Comparison of ENCODE assay signal across 18 cellular contexts in the genomic region with DNA sequence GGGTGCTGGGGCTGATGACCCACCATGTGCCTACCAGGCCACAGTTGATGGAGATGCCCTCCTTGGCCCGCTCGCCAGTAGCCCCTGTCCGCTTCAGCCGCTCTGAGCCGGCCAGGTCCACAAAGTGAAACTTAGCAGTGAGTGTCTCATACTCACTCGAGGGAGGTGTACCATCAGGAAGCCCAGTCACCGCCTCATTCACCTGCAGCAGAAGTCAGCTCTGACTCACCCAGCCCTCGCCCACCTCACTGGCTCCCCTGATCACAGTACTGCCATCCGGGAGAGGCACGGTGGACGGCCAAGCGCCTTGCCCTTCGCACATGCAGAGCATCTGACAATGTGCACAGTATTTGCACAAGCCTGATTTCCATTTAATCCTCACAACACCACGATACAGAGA. TPM values are rescaled to one million over a fixed set of nuclear protein-coding genes. Genes with fewer than 3 reads are reported as not detected.
DNase-seq lines count a peak whose midpoint lies in the region; ATAC-seq and TF ChIP-seq lines count a peak whose summit lies in the region.
"Had no signal": no experiment of that assay in that cellular context is flagged by ENCODE, and none has a peak within 500 bp of the region (broad histone marks: within the 10 kb centered on the region; RNA-seq: fewer than 3 reads in every experiment).

No MANE protein-coding gene starts in this region.

- H3K4me1 ChIP-seq in foreskin keratinocyte (no peaks in the 10 kb centered on the region), thyroid gland (no peaks in the 10 kb centered on the region)

- DNase-seq in activated T-cell treated with anti-CD3 and anti-CD28 coated beads, Interleukin-2, amount 50 U/mL, for 72 hours: peak in 1 of 2 donors; percentile 12
- DNase-seq in activated T-cell treated with anti-CD3 and anti-CD28 coated beads, Interleukin-2, amount 50 U/mL, for 48 hours: no peak
- no peak for DNase-seq in activated CD8-positive, alpha-beta T cell treated with anti-CD3 and anti-CD28 coated beads, Interleukin-2, amount 10 ng/mL, durations not matched to agents 7 days and 5 days
- DNase-seq in foreskin keratinocyte (no peak), thyroid gland (no peak), DMS 273 treated with DMSO at 0.1 percent for 48 hours (lab: John Stamatoyannopoulos, UW) (no peak)
- DNase-seq in activated naive CD4-positive, alpha-beta T cell treated with anti-CD3 and anti-CD28 coated beads, Interleukin-2, amount 10 ng/mL, durations not matched to agents 7 days and 5 days: no peak
- DNase-seq: EL, GF-D8, H7, Karpas-422, NCI-H1694, NCI-H2081 treated with DMSO at 0.1 percent for 48 hours, NCI-H2171 treated with DMSO at 0.1 percent for 48 hours, NCI-H524 treated with DMSO at 0.1 percent for 48 hours, OCI-M1, Right ventricle myocardium superior had no signal

- no peaks in the 10 kb centered on the region for H3K36me3 ChIP-seq in thyroid gland

- intact Hi-C loops in thyroid gland (cut with DNase I): no loop called here

- no peak for TF ChIP-seq POLR2A in thyroid gland (IDR thresholded peaks at IDR 0.05)

- 93% methylated on average over 7 to 12 of the region's 14 CpGs for WGBS in thyroid gland, 2 donors

- peaks cover 1 to 11% of the 10 kb centered on the region in 2 donors for H3K36me3 Mint-ChIP-seq in activated T-cell treated with anti-CD3 and anti-CD28 coated beads, Interleukin-2, amount 50 U/mL, for 72 hours (ENCODE audit: insufficient read depth in 2 of 2)
- peaks cover 60% of the 10 kb centered on the region for H3K36me3 Mint-ChIP-seq in activated CD8-positive, alpha-beta T cell treated with anti-CD3 and anti-CD28 coated beads, Interleukin-2, amount 10 ng/mL, durations not matched to agents 7 days and 5 days (ENCODE audit: low read depth)
- H3K36me3 Mint-ChIP-seq in activated naive CD4-positive, alpha-beta T cell treated with anti-CD3 and anti-CD28 coated beads, Interleukin-2, amount 10 ng/mL, durations not matched to agents 7 days and 5 days: peaks cover 50% of the 10 kb centered on the region

- POLR2A ChIA-PET in activated CD8-positive, alpha-beta T cell treated with anti-CD3 and anti-CD28 coated beads, Interleukin-2, amount 10 ng/mL, durations not matched to agents 7 days and 5 days (lab: Charles Lee): no interaction called here

- H3K4me1 Mint-ChIP-seq in activated T-cell treated with anti-CD3 and anti-CD28 coated beads, Interleukin-2, amount 50 U/mL, for 72 hours (ENCODE audit: low read depth): peaks cover 26% of the 10 kb centered on the region
- peaks cover 10% of the 10 kb centered on the region for H3K4me1 Mint-ChIP-seq in activated CD8-positive, alpha-beta T cell treated with anti-CD3 and anti-CD28 coated beads, Interleukin-2, amount 10 ng/mL, durations not matched to agents 7 days and 5 days (ENCODE audit: low read depth)
- peaks cover 15% of the 10 kb centered on the region for H3K4me1 Mint-ChIP-seq in activated naive CD4-positive, alpha-beta T cell treated with anti-CD3 and anti-CD28 coated beads, Interleukin-2, amount 10 ng/mL, durations not matched to agents 7 days and 5 days

- H3K9me3 ChIP-seq in thyroid gland: no peaks in the 10 kb centered on the region

- peaks cover 2% of the 10 kb centered on the region for H3K27me3 ChIP-seq in foreskin keratinocyte
- H3K27me3 ChIP-seq in thyroid gland: no peaks in the 10 kb centered on the region

- H3K27ac ChIP-seq in foreskin keratinocyte (no peak overlapping the region), thyroid gland (no peak overlapping the region)

- H3K4me3 ChIP-seq in thyroid gland (replicated peaks in 1 of 3): no peak overlapping the region

- H3K4me3 Mint-ChIP-seq in activated T-cell treated with anti-CD3 and anti-CD28 coated beads, Interleukin-2, amount 50 U/mL, for 72 hours: no peak overlapping the region
- H3K4me3 Mint-ChIP-seq in activated CD8-positive, alpha-beta T cell treated with anti-CD3 and anti-CD28 coated beads, Interleukin-2, amount 10 ng/mL, durations not matched to agents 7 days and 5 days: no peak overlapping the region
- no peak overlapping the region for H3K4me3 Mint-ChIP-seq in activated naive CD4-positive, alpha-beta T cell treated with anti-CD3 and anti-CD28 coated beads, Interleukin-2, amount 10 ng/mL, durations not matched to agents 7 days and 5 days
- H3K4me3 Mint-ChIP-seq: CD14-positive monocyte had no signal

- no peaks in the 10 kb centered on the region for H3K9me3 Mint-ChIP-seq in activated T-cell treated with anti-CD3 and anti-CD28 coated beads, Interleukin-2, amount 50 U/mL, for 72 hours
- no peaks in the 10 kb centered on the region for H3K9me3 Mint-ChIP-seq in activated CD8-positive, alpha-beta T cell treated with anti-CD3 and anti-CD28 coated beads, Interleukin-2, amount 10 ng/mL, durations not matched to agents 7 days and 5 days (ENCODE audit: insufficient read depth)
- no peaks in the 10 kb centered on the region for H3K9me3 Mint-ChIP-seq in activated naive CD4-positive, alpha-beta T cell treated with anti-CD3 and anti-CD28 coated beads, Interleukin-2, amount 10 ng/mL, durations not matched to agents 7 days and 5 days
- H3K9me3 Mint-ChIP-seq: CD14-positive monocyte had no signal

- TF ChIP-seq CTCF in foreskin keratinocyte (conservative IDR thresholded peaks at IDR 0.05): no peak
- no peak for TF ChIP-seq CTCF in thyroid gland (IDR thresholded peaks at IDR 0.05)

- peak; percentile 25 to 43 for ATAC-seq in activated T-cell treated with anti-CD3 and anti-CD28 coated beads, Interleukin-2, amount 50 U/mL, for 72 hours (replicated peaks in 1 of 2)
- no peak for ATAC-seq in activated CD8-positive, alpha-beta T cell treated with anti-CD3 and anti-CD28 coated beads, Interleukin-2, amount 10 ng/mL, durations not matched to agents 7 days and 5 days
- ATAC-seq in foreskin keratinocyte: peak; percentile 57

- CTCF ChIA-PET in activated CD8-positive, alpha-beta T cell treated with anti-CD3 and anti-CD28 coated beads, Interleukin-2, amount 10 ng/mL, durations not matched to agents 7 days and 5 days (lab: Charles Lee): interaction anchor here (1.0 to 2.3 kb wide), 4 partner anchors 17 to 114 kb away, joined by 3 to 5 read pairs (median 4); no protein-coding TSS in a partner anchor
- CTCF ChIA-PET in activated naive CD4-positive, alpha-beta T cell treated with anti-CD3 and anti-CD28 coated beads, Interleukin-2, amount 10 ng/mL, durations not matched to agents 7 days and 5 days (lab: Charles Lee): interaction anchor here (0.8 to 1.6 kb wide), 2 partner anchors 15 to 23 kb away, joined by 3 read pairs; no protein-coding TSS in a partner anchor

- H3K27me3 Mint-ChIP-seq in activated T-cell treated with anti-CD3 and anti-CD28 coated beads, Interleukin-2, amount 50 U/mL, for 72 hours (ENCODE audit: low read depth): no peaks in the 10 kb centered on the region
- no peaks in the 10 kb centered on the region for H3K27me3 Mint-ChIP-seq in activated CD8-positive, alpha-beta T cell treated with anti-CD3 and anti-CD28 coated beads, Interleukin-2, amount 10 ng/mL, durations not matched to agents 7 days and 5 days (ENCODE audit: low read depth)
- no peaks in the 10 kb centered on the region for H3K27me3 Mint-ChIP-seq in activated naive CD4-positive, alpha-beta T cell treated with anti-CD3 and anti-CD28 coated beads, Interleukin-2, amount 10 ng/mL, durations not matched to agents 7 days and 5 days

- H3K27ac Mint-ChIP-seq in activated T-cell treated with anti-CD3 and anti-CD28 coated beads, Interleukin-2, amount 50 U/mL, for 72 hours: no peak overlapping the region
- peak overlapping the region; percentile 47 for H3K27ac Mint-ChIP-seq in activated CD8-positive, alpha-beta T cell treated with anti-CD3 and anti-CD28 coated beads, Interleukin-2, amount 10 ng/mL, durations not matched to agents 7 days and 5 days
- no peak overlapping the region for H3K27ac Mint-ChIP-seq in activated naive CD4-positive, alpha-beta T cell treated with anti-CD3 and anti-CD28 coated beads, Interleukin-2, amount 10 ng/mL, durations not matched to agents 7 days and 5 days
- H3K27ac Mint-ChIP-seq: CD14-positive monocyte had no signal

RNA-seq across cellular contexts. Expression of a gene that starts 18.8 kb away (rescaled TPM):
- total RNA-seq in activated T-cell treated with anti-CD3 and anti-CD28 coated beads, Interleukin-2, amount 50 U/mL, for 72 hours: 100 to 1,000 TPM in 1 of 2 donors, 10 to 100 TPM in 1; 91.7 to 101 TPM
- total RNA-seq in activated CD8-positive, alpha-beta T cell treated with anti-CD3 and anti-CD28 coated beads, Interleukin-2, amount 10 ng/mL, durations not matched to agents 7 days and 5 days: 100 to 1,000 TPM; 158 to 162 TPM
- total RNA-seq in foreskin keratinocyte: 0.63 and 1.1 TPM in 2 replicates
- 0.14 and 0.28 TPM in 2 replicates for polyA plus RNA-seq in foreskin keratinocyte
- total RNA-seq in thyroid gland: 1 to 10 TPM in 3 of 4 donors, under 1 TPM in 1; 0.89 to 1.5 (median 1.1) TPM

Comparison
In these comparisons a context has a peak if more than half of its experiments do, and no peak if none do; other contexts are left out.
1. RNA of a gene that starts 18.8 kb away (total RNA-seq): 158 to 162 TPM in activated CD8-positive, alpha-beta T cell treated with anti-CD3 and anti-CD28 coated beads, Interleukin-2, amount 10 ng/mL, durations not matched to agents 7 days and 5 days and 91.7 to 101 TPM in activated T-cell treated with anti-CD3 and anti-CD28 coated beads, Interleukin-2, amount 50 U/mL, for 72 hours; 0.89 to 1.5 TPM in thyroid gland and 0.63 to 1.1 TPM in foreskin keratinocyte; every median in the first group is over 10 times any median in the second.